10 cellular contexts compared by ENCODE assay signal in the genomic region with DNA sequence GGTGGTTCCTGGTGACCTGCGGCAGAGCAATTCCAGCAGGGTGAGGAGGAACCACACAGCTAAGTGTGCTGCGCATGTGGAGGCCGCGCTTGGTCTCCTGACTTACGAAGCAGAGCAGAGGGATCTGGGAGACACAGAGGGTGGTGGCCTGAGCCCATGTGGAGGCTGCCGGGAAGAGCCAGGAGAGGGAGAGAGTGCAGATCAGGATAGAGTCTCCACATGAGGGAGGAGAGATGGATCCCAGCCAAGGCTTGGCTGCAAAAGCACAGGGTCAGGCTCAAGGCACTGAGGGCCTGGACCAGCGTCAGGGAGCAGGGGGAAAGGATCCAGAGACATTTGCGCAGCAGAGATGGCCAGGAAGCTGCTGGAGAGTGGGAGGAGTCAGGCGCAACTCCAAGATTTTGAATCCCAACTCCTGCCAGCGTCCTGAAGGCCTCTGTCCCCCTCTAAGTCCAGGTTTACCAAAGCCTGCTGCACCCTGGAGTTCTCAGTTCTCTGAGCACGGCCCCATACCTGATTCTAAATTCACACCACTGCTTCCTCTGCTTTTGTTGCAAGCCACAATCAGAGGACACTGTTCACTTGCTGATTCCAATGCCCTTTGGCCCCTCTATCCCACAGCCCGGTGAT. TPM values are rescaled to one million over a fixed set of nuclear protein-coding genes. Genes with fewer than 3 reads are reported as not detected.
DNase-seq lines count a peak whose midpoint lies in the region; ATAC-seq and TF ChIP-seq lines count a peak whose summit lies in the region.
"Had no signal": no experiment of that assay in that cellular context is flagged by ENCODE, and none has a peak within 500 bp of the region (broad histone marks: within the 10 kb centered on the region; RNA-seq: fewer than 3 reads in every experiment).

No MANE protein-coding gene starts in this region.

- ATAC-seq in sciatic nerve = peak; percentile 98

- H3K36me3 ChIP-seq in right atrium auricular region = no peaks in the 10 kb centered on the region
- H3K36me3 ChIP-seq: WERI-Rb-1 had no signal

- no peak overlapping the region for H3K4me3 ChIP-seq in right atrium auricular region

- peak overlapping the region; percentile 76 to 78 for H3K27ac ChIP-seq in right atrium auricular region
- H3K27ac ChIP-seq: WERI-Rb-1 had no signal

- H3K9me3 ChIP-seq in right atrium auricular region = no peaks in the 10 kb centered on the region
- H3K9me3 ChIP-seq: Caco-2 had no signal

- TF ChIP-seq CTCF in right atrium auricular region (IDR thresholded peaks at IDR 0.05) = no peak

- DNase-seq in DMS 273 treated with DMSO at 0.1 percent for 48 hours (lab: John Stamatoyannopoulos, UW) (peak; percentile 27), anterior cingulate cortex (lab: John Stamatoyannopoulos, UW) (peak in 39 of 58 donors; percentile 8 to 67 (median 35)), right atrium auricular region (ENCODE audit: low spot score) (peak; percentile 90), sciatic nerve (ENCODE audit: low spot score) (peak; percentile 93), DMS114 treated with DMSO at 0.1 percent for 48 hours (lab: John Stamatoyannopoulos, UW; ENCODE audit: unreplicated experiment) (no peak), NAMALWA (ENCODE audit: low spot score) (no peak), T-helper 9 cell (no peak)
- no peak for DNase-seq in stimulated activated CD4-positive, alpha-beta T cell treated with anti-CD3 and anti-CD28 coated beads, Interleukin-2, amount 100 ng/mL, for 48 hours
- DNase-seq: Caco-2, WERI-Rb-1 had no signal

- no peaks in the 10 kb centered on the region for H3K27me3 ChIP-seq in right atrium auricular region

- H3K4me1 ChIP-seq in right atrium auricular region = peaks cover 0 to 15% of the 10 kb centered on the region in 2 donors

- intact Hi-C loops in sciatic nerve (cut with DNase I) = no loop called here

RNA-seq across cellular contexts. Expression of a gene that starts 11.3 kb away (rescaled TPM):
- 10 to 100 TPM; 38.6 to 71.6 TPM for total RNA-seq in right atrium auricular region
- 202 TPM for total RNA-seq in sciatic nerve

RNA-seq across cellular contexts. Expression of a gene that starts 19.1 kb away (rescaled TPM):
- 1 to 10 TPM in 1 of 2 donors, under 1 TPM in 1; 0.70 to 3.1 TPM for total RNA-seq in right atrium auricular region
- 1.5 TPM for total RNA-seq in sciatic nerve

RNA-seq across cellular contexts. Expression of a gene that starts 36.3 kb away (rescaled TPM):
- total RNA-seq in right atrium auricular region = 10 to 100 TPM; 17.2 to 20.0 TPM
- 17.3 TPM for total RNA-seq in sciatic nerve

RNA-seq across cellular contexts. Expression of a gene that starts 54.3 kb away (rescaled TPM):
- 10 to 100 TPM in 1 of 2 donors, 1 to 10 TPM in 1; 5.9 to 12.1 TPM for total RNA-seq in right atrium auricular region
- total RNA-seq in sciatic nerve = 56.2 TPM

RNA-seq across cellular contexts. Expression of a gene that starts 58.7 kb away (rescaled TPM):
- total RNA-seq in right atrium auricular region (100 to 1,000 TPM; 185 to 200 TPM), sciatic nerve (84.8 TPM)

Comparison
In these comparisons a context has a peak if more than half of its experiments do, and no peak if none do; other contexts are left out.
1. DNase-seq: peak in DMS 273 treated with DMSO at 0.1 percent for 48 hours (single experiment), anterior cingulate cortex (39 of 58), right atrium auricular region (single experiment) and sciatic nerve (single experiment); none in DMS114 treated with DMSO at 0.1 percent for 48 hours (single experiment), NAMALWA (single experiment), T-helper 9 cell (single experiment) and stimulated activated CD4-positive, alpha-beta T cell treated with anti-CD3 and anti-CD28 coated beads, Interleukin-2, amount 100 ng/mL, for 48 hours (0 of 2).